In the genomic region with DNA sequence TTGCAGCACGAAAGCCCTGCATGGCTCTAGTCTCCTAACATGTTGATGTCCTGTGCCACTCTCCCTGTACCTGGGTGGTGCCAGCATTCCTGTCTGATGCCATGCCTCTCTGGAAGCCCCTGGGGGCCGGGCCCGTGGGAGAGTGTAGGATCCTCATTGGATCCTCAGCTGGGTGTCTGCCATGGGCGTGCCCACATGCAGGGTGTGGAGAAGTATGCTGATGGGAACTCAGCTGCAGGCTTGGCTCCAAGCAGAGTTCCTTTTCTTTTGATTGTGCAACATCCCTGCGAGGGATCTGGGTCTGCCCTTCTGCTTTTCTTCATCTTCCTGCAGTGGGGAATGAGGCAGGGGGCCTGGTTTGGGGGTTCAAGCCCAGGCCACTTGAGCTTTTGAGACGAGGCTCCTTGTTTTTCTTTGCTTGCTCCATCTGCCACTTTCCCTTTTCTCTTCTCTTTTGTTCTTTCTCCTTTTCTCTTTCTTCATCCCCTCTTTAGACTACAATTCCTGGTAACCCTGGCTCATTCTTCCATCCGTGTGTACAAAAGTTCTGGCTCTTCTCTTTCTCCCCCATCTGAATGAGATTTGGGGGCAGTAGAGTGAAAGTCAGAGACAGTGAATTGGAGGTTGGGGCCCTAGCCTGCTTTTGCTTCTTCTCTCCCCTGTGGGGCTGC, we compare ENCODE assay signal across 9 cellular contexts. TPM values are rescaled to one million over a fixed set of nuclear protein-coding genes. Genes with fewer than 3 reads are reported as not detected.
A peak's percentile ranks its signal among the peaks of the same experiment; 100 is the strongest.
DNase-seq lines count a peak whose midpoint lies in the region; ATAC-seq, FAIRE-seq and TF ChIP-seq lines count a peak whose summit lies in the region.
"Had no signal": no experiment of that assay in that cellular context is flagged by ENCODE, and none has a peak within 500 bp of the region (broad histone marks: within the 10 kb centered on the region; RNA-seq: fewer than 3 reads in every experiment).

No MANE protein-coding gene starts in this region.

- no peak for TF ChIP-seq RAD21 in IMR-90 (IDR thresholded peaks at IDR 0.05; ENCODE audit: low read length)

- peak overlapping the region; percentile 5 to 27; a peak in 2 of 4 replicates for H4K8ac ChIP-seq in IMR-90 (ENCODE audit: low read depth in 2 of 2, low read length in 2 of 2)

- H3K14ac ChIP-seq in IMR-90 (replicated peaks; ENCODE audit: low read depth, low read length), result no peak overlapping the region

- H3K4ac ChIP-seq in IMR-90 (ENCODE audit: low read depth, low read length), result peak overlapping the region; percentile 55

- POLR2A ChIA-PET in IMR-90 (lab: Charles Lee; ENCODE audit: unreplicated experiment), result no interaction called here

- H2AFZ ChIP-seq in IMR-90 (replicated peaks; ENCODE audit: low read length, poor library complexity) (no peak overlapping the region), astrocyte (ENCODE audit: low read depth, low read length) (no peak overlapping the region)

- no peak overlapping the region for H3K23ac ChIP-seq in IMR-90 (ENCODE audit: low read depth, low read length)

- WGBS in IMR-90 (ENCODE audit: extremely low coverage in 2 of 2, insufficient read length in 1 of 2), 2 experiments, result 83% methylated on average over 2 of the region's 7 CpGs; no CpG with 5 or more reads in 1 of the 2 experiments

- H2BK120ac ChIP-seq in IMR-90 (ENCODE audit: low read depth, low read length), result peak overlapping the region; percentile 27; the same call in 1 of the 2 replicates

- ATAC-seq in IMR-90 (ENCODE audit: low read depth) (peak; percentile 73), GM21723 (IDR thresholded peaks at IDR 0.05; ENCODE audit: unreplicated experiment) (no peak), HG02588 (IDR thresholded peaks at IDR 0.05; ENCODE audit: unreplicated experiment) (no peak)

- peak overlapping the region; percentile 68 for H2AK5ac ChIP-seq in IMR-90 (ENCODE audit: low read depth, low read length)

- H2BK15ac ChIP-seq in IMR-90 (ENCODE audit: low read depth, low read length), result 0 out of 3 replicates have a peak overlapping the region, but pooled peaks have one; percentile 13

- H3K4me2 ChIP-seq in IMR-90 (ENCODE audit: low read depth, low read length), result peak overlapping the region; percentile 50; the same call in 1 of the 2 replicates
- no peak overlapping the region for H3K4me2 ChIP-seq in astrocyte (ENCODE audit: low read length)

- CTCF ChIA-PET in IMR-90 (lab: Yijun Ruan, JAX), result no interaction called here

- H3K27me3 ChIP-seq in IMR-90 (ENCODE audit: control insufficient read depth, insufficient read depth, low read length), result no peaks in the 10 kb centered on the region
- no peaks in the 10 kb centered on the region for H3K27me3 ChIP-seq in astrocyte (ENCODE audit: insufficient read depth, low read length)
- H3K27me3 ChIP-seq in iPS-20b (ENCODE audit: insufficient read depth, low read length), result no peaks in the 10 kb centered on the region
- no peaks in the 10 kb centered on the region for H3K27me3 ChIP-seq in subcutaneous abdominal adipose tissue (ENCODE audit: control insufficient read depth in 5 of 5, insufficient read depth in 4 of 5, low read length in 5 of 5)

- H3K9me1 ChIP-seq in IMR-90 (ENCODE audit: insufficient read depth, low read length), result peaks cover 21% of the 10 kb centered on the region

- peaks cover 81% of the 10 kb centered on the region for H3K79me2 ChIP-seq in astrocyte (ENCODE audit: insufficient read depth, low read length)

- TF ChIP-seq CTCF in IMR-90 (conservative IDR thresholded peaks at IDR 0.05; ENCODE audit: low read depth, low read length) (no peak), astrocyte (IDR thresholded peaks at IDR 0.05; ENCODE audit: insufficient read depth, low read depth, low read length) (no peak)

- H3K9me3 Mint-ChIP-seq in astrocyte (ENCODE audit: unreplicated experiment), result peaks cover 2% of the 10 kb centered on the region

- H3K27me3 Mint-ChIP-seq in astrocyte (ENCODE audit: low read depth, unreplicated experiment), result no peaks in the 10 kb centered on the region

- peak overlapping the region; percentile 16; the same call in 1 of the 2 replicates for H3K27ac ChIP-seq in IMR-90 (ENCODE audit: insufficient read depth, low read length)
- H3K27ac ChIP-seq in astrocyte (ENCODE audit: low read depth, low read length), result no peak overlapping the region
- H3K27ac ChIP-seq in iPS-20b (ENCODE audit: low read length), result no peak overlapping the region
- H3K27ac ChIP-seq in subcutaneous abdominal adipose tissue (ENCODE audit: low read depth, low read length), result peak overlapping the region; percentile 46

- no peak overlapping the region for H4K91ac ChIP-seq in IMR-90 (ENCODE audit: insufficient read depth, low read depth, low read length)

- H3K9ac ChIP-seq in IMR-90 (ENCODE audit: low read depth, low read length), result no peak overlapping the region
- no peak overlapping the region for H3K9ac ChIP-seq in astrocyte (ENCODE audit: low read length)
- peak overlapping the region; percentile 35; the same call in 1 of the 2 replicates for H3K9ac ChIP-seq in iPS-20b (ENCODE audit: low read depth, low read length)
- H3K9ac ChIP-seq in subcutaneous abdominal adipose tissue (ENCODE audit: low read length in 5 of 5), result peak overlapping the region in 1 of 5 donors; percentile 48

- no peak overlapping the region; the same call in 1 of the 2 replicates for H4K5ac ChIP-seq in IMR-90 (ENCODE audit: low read depth, low read length)

- no peak overlapping the region for H3K4me3 Mint-ChIP-seq in astrocyte (ENCODE audit: unreplicated experiment)

- H3K4me1 Mint-ChIP-seq in astrocyte (ENCODE audit: low read depth, unreplicated experiment), result peaks cover 44% of the 10 kb centered on the region

- H3K36me3 Mint-ChIP-seq in astrocyte (ENCODE audit: low read depth, unreplicated experiment), result peaks cover 21% of the 10 kb centered on the region

- H3K79me1 ChIP-seq in IMR-90 (ENCODE audit: low read depth in 1 of 2, low read length in 2 of 2), result peaks cover 39 to 84% of the 10 kb centered on the region in 2 experiments

- H3K4me1 ChIP-seq in IMR-90 (ENCODE audit: control insufficient read depth, insufficient read depth, low read length), result peaks cover 46% of the 10 kb centered on the region
- peaks cover 9% of the 10 kb centered on the region for H3K4me1 ChIP-seq in astrocyte (ENCODE audit: insufficient read depth, low read length)
- peaks cover 51% of the 10 kb centered on the region for H3K4me1 ChIP-seq in iPS-20b (ENCODE audit: insufficient read depth, low read length)
- H3K4me1 ChIP-seq in subcutaneous abdominal adipose tissue (ENCODE audit: control insufficient read depth in 5 of 5, insufficient read depth in 5 of 5, low read length in 5 of 5), result peaks cover 9 to 49% (median 32%) of the 10 kb centered on the region in 5 donors

- in situ Hi-C loops in IMR-90 (cut with MboI; ENCODE audit: low sequenced_read_pairs), result no loop called here

- no peak overlapping the region for H3K27ac Mint-ChIP-seq in astrocyte (ENCODE audit: unreplicated experiment)

- H3K18ac ChIP-seq in IMR-90 (ENCODE audit: low read depth, low read length), result peak overlapping the region; percentile 16; the same call in 1 of the 2 replicates

- DNase-seq in IMR-90 (peak; percentile 59), astrocyte (ENCODE audit: low read depth) (peak; percentile 56), NCI-H524 treated with DMSO at 0.1 percent for 48 hours (lab: John Stamatoyannopoulos, UW) (no peak), NCI-H1048 (lab: John Stamatoyannopoulos, UW) (no peak)
- DNase-seq: activated CD8-positive, alpha-beta memory T cell treated with anti-CD3 and anti-CD28 coated beads for 24 hours had no signal

- no peak overlapping the region for H2BK5ac ChIP-seq in IMR-90 (ENCODE audit: low read depth, low read length, poor library complexity, severe bottlenecking)

- BruUV-seq in IMR-90 (replicated peaks; lab: Mats Ljungman, UMichigan), result no TSS peak

- H3K9me3 ChIP-seq in IMR-90 (ENCODE audit: control insufficient read depth, insufficient read depth, low read length) (no peaks in the 10 kb centered on the region), astrocyte (ENCODE audit: insufficient read depth, low read depth, low read length) (no peaks in the 10 kb centered on the region), iPS-20b (ENCODE audit: insufficient read depth, low read depth, low read length) (no peaks in the 10 kb centered on the region), subcutaneous abdominal adipose tissue (ENCODE audit: control insufficient read depth in 5 of 5, low read length in 5 of 5) (no peaks in the 10 kb centered on the region)

- no peak for FAIRE-seq in astrocyte (lab: Jason Lieb, UNC)

- H3K4me3 ChIP-seq in IMR-90 (ENCODE audit: insufficient read depth, low read depth, low read length) (no peak overlapping the region), astrocyte (ENCODE audit: insufficient read depth, low read depth, low read length) (no peak overlapping the region), iPS-20b (ENCODE audit: low read length) (peak overlapping the region; percentile 2; the same call in 1 of the 2 replicates), subcutaneous abdominal adipose tissue (ENCODE audit: low read depth in 1 of 5, low read length in 5 of 5) (peak overlapping the region in 1 of 5 donors; percentile 2)

- H4K20me1 ChIP-seq in IMR-90 (ENCODE audit: insufficient read depth, low read length), result peaks cover 73% of the 10 kb centered on the region
- peaks cover 88% of the 10 kb centered on the region for H4K20me1 ChIP-seq in astrocyte (ENCODE audit: insufficient read depth, low read length)

- H3K56ac ChIP-seq in IMR-90 (ENCODE audit: extremely low read depth, insufficient read depth, low read length), result no peak overlapping the region

- H3K36me3 ChIP-seq in IMR-90 (ENCODE audit: control insufficient read depth, insufficient read depth, low read length) (peaks cover 17% of the 10 kb centered on the region), astrocyte (ENCODE audit: insufficient read depth, low read length) (no peaks in the 10 kb centered on the region), iPS-20b (ENCODE audit: insufficient read depth, low read depth, low read length) (0 out of 2 replicates have a peak, but pooled peaks cover 4% of the 10 kb centered on the region), subcutaneous abdominal adipose tissue (ENCODE audit: control insufficient read depth in 5 of 5, insufficient read depth in 5 of 5, low read length in 5 of 5) (no peaks in the 10 kb centered on the region)

- dilution Hi-C loops in IMR-90 (cut with HindIII; ENCODE audit: low sequenced_read_pairs, unreplicated experiment), result no loop called here

- TF ChIP-seq POLR2A in IMR-90 (IDR thresholded peaks at IDR 0.05; ENCODE audit: low read depth, low read length), result no peak

- H2AK9ac ChIP-seq in IMR-90 (replicated peaks; ENCODE audit: low read depth, low read length, poor library complexity), result no peak overlapping the region

- no peak overlapping the region; the same call in 1 of the 2 replicates for H2BK20ac ChIP-seq in IMR-90 (ENCODE audit: low read depth, low read length)

- intact Hi-C loops in IMR-90 (cut with micrococcal nuclease), result no loop called here

TF ChIP-seq in IMR-90, 13 proteins besides CTCF, POLR2A, EP300 and RAD21:
- TF ChIP-seq NFE2L2 (IDR thresholded peaks at IDR 0.05; ENCODE audit: low read depth, low read length) (no peak), CEBPB (IDR thresholded peaks at IDR 0.05; ENCODE audit: low read depth, low read length) (peak; percentile 96)

RNA-seq across cellular contexts. Expression of a gene that starts 32.9 kb away (rescaled TPM):
- total RNA-seq in IMR-90 (2012; rRNA removed) (8.9 and 12.5 TPM in 2 replicates), astrocyte (85.2 and 90.2 TPM in 2 replicates)
- polyA plus RNA-seq in IMR-90 (2012; rRNA removed), result 19.5 and 21.9 TPM in 2 replicates
- 12.2 and 18.8 TPM in 2 replicates for polyA plus RNA-seq in IMR-90 (2012; cell fraction: cytosol; rRNA removed)
- 83.2 and 123 TPM in 2 replicates for polyA plus RNA-seq in IMR-90 (2012; cell fraction: nucleus; rRNA removed; ENCODE audit: low replicate concordance)

Comparison
In these comparisons a context has a peak if more than half of its experiments do, and no peak if none do; other contexts are left out.
1. DNase-seq: peak in IMR-90 (single experiment) and astrocyte (single experiment); none in NCI-H524 treated with DMSO at 0.1 percent for 48 hours (single experiment) and NCI-H1048 (single experiment).
2. H3K27ac ChIP-seq: peak in IMR-90 (single experiment) and subcutaneous abdominal adipose tissue (single experiment); none in astrocyte (single experiment) and iPS-20b (single experiment).